Comparison of ENCODE assay signal across 9 cellular contexts in genomic region chr9:127972316-127972871, GRCh38. TPM values are rescaled to one million over a fixed set of nuclear protein-coding genes. Genes with fewer than 3 reads are reported as not detected.
DNase-seq lines count a peak whose midpoint lies in the region; ATAC-seq and TF ChIP-seq lines count a peak whose summit lies in the region.
"Had no signal": no experiment of that assay in that cellular context is flagged by ENCODE, and none has a peak within 500 bp of the region (broad histone marks: within the 10 kb centered on the region; RNA-seq: fewer than 3 reads in every experiment).

No MANE protein-coding gene starts in this region.

- peak; percentile 5; the same call in 1 of the 3 replicates for ATAC-seq in SK-N-SH treated with all-trans-retinoic acid at 6 μM for 48 hours
- no peak for ATAC-seq in HG03159 (IDR thresholded peaks at IDR 0.05; ENCODE audit: unreplicated experiment)
- ATAC-seq: left lung had no signal

- no peak overlapping the region for H3K4ac ChIP-seq in neuronal stem cell (ENCODE audit: low read length)

- peaks cover 61% of the 10 kb centered on the region for H3K79me2 ChIP-seq in fibroblast of lung (ENCODE audit: control insufficient read depth, insufficient read depth, low read length)

- H3K9ac ChIP-seq in fibroblast of lung (ENCODE audit: insufficient read depth, low read length) (no peak overlapping the region), neuronal stem cell (ENCODE audit: low read depth, low read length, poor library complexity) (peak overlapping the region; percentile 78)

- no peaks in the 10 kb centered on the region for H3K9me3 ChIP-seq in fibroblast of lung (ENCODE audit: control insufficient read depth, insufficient read depth, low read depth, low read length)
- no peaks in the 10 kb centered on the region for H3K9me3 ChIP-seq in neuronal stem cell (replicated peaks in 1 of 2; ENCODE audit: control insufficient read depth in 2 of 2, insufficient read depth in 1 of 2, low read depth in 1 of 2, low read length in 2 of 2)
- H3K9me3 ChIP-seq: left lung had no signal

- H3K27me3 ChIP-seq in fibroblast of lung (ENCODE audit: control insufficient read depth, insufficient read depth, low read length), result no peaks in the 10 kb centered on the region
- H3K27me3 ChIP-seq in neuronal stem cell (ENCODE audit: control insufficient read depth in 3 of 3, insufficient read depth in 3 of 3, low read depth in 1 of 3, low read length in 3 of 3), result no peaks in the 10 kb centered on the region
- H3K27me3 ChIP-seq: left lung had no signal

- no peak overlapping the region for H2BK15ac ChIP-seq in neuronal stem cell (ENCODE audit: low read length)

- H2BK120ac ChIP-seq in neuronal stem cell (ENCODE audit: low read depth, low read length), result no peak overlapping the region

- H2AK5ac ChIP-seq in neuronal stem cell (ENCODE audit: low read depth, low read length), result peak overlapping the region; percentile 63

- peak in 8 of 14 donors; percentile 31 to 78 (median 71) for DNase-seq in C1 segment of cervical spinal cord (lab: John Stamatoyannopoulos, UW)
- DNase-seq in fibroblast of lung (ENCODE audit: low read depth in 2 of 2), result no peak
- DNase-seq in neuronal stem cell (ENCODE audit: low spot score), result no peak
- no peak for DNase-seq in NCI-H1436 treated with DMSO at 0.1 percent for 48 hours (lab: John Stamatoyannopoulos, UW)
- DNase-seq in middle frontal gyrus (ENCODE audit: extremely low spot score, low spot score), result no peak
- no peak for DNase-seq in glomerular visceral epithelial cell (ENCODE audit: extremely low spot score)

- no peak overlapping the region for H3K4me3 ChIP-seq in fibroblast of lung (replicated peaks in 1 of 4; ENCODE audit: control extremely low read depth in 1 of 4, insufficient read depth in 1 of 4, low read depth in 3 of 4, low read length in 4 of 4)
- no peak overlapping the region for H3K4me3 ChIP-seq in neuronal stem cell (ENCODE audit: low read length in 2 of 2)
- H3K4me3 ChIP-seq: left lung had no signal

- no peak for TF ChIP-seq CTCF in fibroblast of lung (conservative IDR thresholded peaks at IDR 0.05 in 1 of 2, IDR thresholded peaks at IDR 0.05 in 1 of 2; ENCODE audit: low read depth in 1 of 2, low read length in 2 of 2)

- peaks cover 1% of the 10 kb centered on the region for H3K36me3 ChIP-seq in fibroblast of lung (ENCODE audit: control insufficient read depth, insufficient read depth, low read length)
- H3K36me3 ChIP-seq in neuronal stem cell (replicated peaks in 1 of 2; ENCODE audit: control insufficient read depth in 2 of 2, insufficient read depth in 2 of 2, low read length in 2 of 2), result peaks cover 0 to 7% of the 10 kb centered on the region in 2 donors
- H3K36me3 ChIP-seq: left lung had no signal

- H3K27ac ChIP-seq in fibroblast of lung (ENCODE audit: insufficient read depth, low read length), result no peak overlapping the region
- H3K27ac ChIP-seq in neuronal stem cell (replicated peaks; ENCODE audit: low read length), result no peak overlapping the region

- H3K4me1 ChIP-seq in fibroblast of lung (ENCODE audit: control insufficient read depth, extremely low read depth, insufficient read depth, low read length) (peaks cover 43% of the 10 kb centered on the region), neuronal stem cell (ENCODE audit: control insufficient read depth in 2 of 2, insufficient read depth in 1 of 2, low read depth in 1 of 2, low read length in 2 of 2) (peaks cover 35 to 43% of the 10 kb centered on the region in 2 donors)

- H3K4me2 ChIP-seq in fibroblast of lung (ENCODE audit: extremely low read depth, insufficient read depth, low read length) (peak overlapping the region; percentile 20), neuronal stem cell (ENCODE audit: insufficient read depth, low read length, poor library complexity, severe bottlenecking) (no peak overlapping the region)

- no peak overlapping the region for H2BK5ac ChIP-seq in neuronal stem cell (ENCODE audit: low read length)

- no peak overlapping the region for H4K91ac ChIP-seq in neuronal stem cell (ENCODE audit: low read depth, low read length, poor library complexity)

- no peak overlapping the region for H4K8ac ChIP-seq in neuronal stem cell (ENCODE audit: low read depth, low read length)

- no peaks in the 10 kb centered on the region for H4K20me1 ChIP-seq in fibroblast of lung (ENCODE audit: control insufficient read depth, extremely low read depth, insufficient read depth, low read length)

- WGBS in neuronal stem cell (ENCODE audit: extremely low coverage in 2 of 2, insufficient read length in 2 of 2, insufficient replicate concordance in 1 of 2), 2 donors, result no CpG with 5 or more reads among the region's 10 CpGs

- peaks cover 29% of the 10 kb centered on the region for H3K79me1 ChIP-seq in neuronal stem cell (ENCODE audit: low read depth, low read length)

- peak overlapping the region; percentile 54 for H3K18ac ChIP-seq in neuronal stem cell (ENCODE audit: low read length)

- H3K23ac ChIP-seq in neuronal stem cell (ENCODE audit: low read depth, low read length, poor library complexity), result peak overlapping the region; percentile 87

- peak overlapping the region; percentile 94 for H3K14ac ChIP-seq in neuronal stem cell (ENCODE audit: low read length)

- peak overlapping the region; percentile 66 for H2BK12ac ChIP-seq in neuronal stem cell (ENCODE audit: low read length)

- H2AFZ ChIP-seq in fibroblast of lung (ENCODE audit: low read length) (no peak overlapping the region), neuronal stem cell (ENCODE audit: low read length) (no peak overlapping the region)

TF ChIP-seq in SK-N-SH treated with all-trans-retinoic acid at 6 μM for 48 hours, 23 proteins besides CTCF, POLR2A, EP300 and RAD21:
- no peak for TF ChIP-seq GLIS3 (CRISPR knock-in tag; IDR thresholded peaks at IDR 0.05)
- TF ChIP-seq ZNF70 (CRISPR knock-in tag; IDR thresholded peaks at IDR 0.05), result no peak
- TF ChIP-seq SNAI2 (CRISPR knock-in tag; IDR thresholded peaks at IDR 0.05), result no peak
- TF ChIP-seq PPARA (CRISPR knock-in tag; IDR thresholded peaks at IDR 0.05; ENCODE audit: borderline replicate concordance), result no peak

RNA-seq across cellular contexts. Expression of gene EEIG1, which starts 8.4 kb away (rescaled TPM):
- 7.2 and 13.2 TPM in 2 replicates for total RNA-seq in fibroblast of lung
- polyA plus RNA-seq in fibroblast of lung, result 12.8 and 21.4 TPM in 2 replicates
- 18.2 and 20.9 TPM in 2 replicates for polyA plus RNA-seq in fibroblast of lung (2012)
- 14.9 and 16.2 TPM in 2 replicates for polyA minus RNA-seq in fibroblast of lung (ENCODE audit: low replicate concordance)
- polyA plus RNA-seq in neuronal stem cell (2013, experiment 1 of 2), result 22.0 TPM
- 22.8 TPM for polyA plus RNA-seq in neuronal stem cell (2013, experiment 2 of 2)

RNA-seq across cellular contexts. Expression of gene DPM2, which starts 34.7 kb away (rescaled TPM):
- total RNA-seq in fibroblast of lung, result 8.5 and 11.7 TPM in 2 replicates
- polyA plus RNA-seq in fibroblast of lung, result 24.1 and 36.2 TPM in 2 replicates
- 33.2 and 44.8 TPM in 2 replicates for polyA plus RNA-seq in fibroblast of lung (2012)
- 67.0 and 102 TPM in 2 replicates for polyA minus RNA-seq in fibroblast of lung (ENCODE audit: low replicate concordance)
- polyA plus RNA-seq in neuronal stem cell (2013, experiment 1 of 2), result 27.5 TPM
- 25.3 TPM for polyA plus RNA-seq in neuronal stem cell (2013, experiment 2 of 2)

RNA-seq across cellular contexts. Expression of gene PIP5KL1, which starts 41.8 kb away (rescaled TPM):
- 0.77 and 2.5 TPM in 2 replicates for total RNA-seq in fibroblast of lung
- polyA plus RNA-seq in fibroblast of lung, result 0.84 and 1.9 TPM in 2 replicates
- polyA plus RNA-seq in fibroblast of lung (2012), result 2.0 and 3.6 TPM in 2 replicates
- polyA minus RNA-seq in fibroblast of lung (ENCODE audit: low replicate concordance), result 2.9 TPM in 1 of 2 replicates, not detected in the other
- 2.4 TPM for polyA plus RNA-seq in neuronal stem cell (2013, experiment 1 of 2)
- 2.5 TPM for polyA plus RNA-seq in neuronal stem cell (2013, experiment 2 of 2)

RNA-seq across cellular contexts. Expression of gene ST6GALNAC4, which starts 55.6 kb away (rescaled TPM):
- 28.1 and 32.6 TPM in 2 replicates for total RNA-seq in fibroblast of lung
- 16.4 and 18.4 TPM in 2 replicates for polyA plus RNA-seq in fibroblast of lung
- polyA plus RNA-seq in fibroblast of lung (2012), result 24.3 and 33.4 TPM in 2 replicates
- 33.5 and 37.8 TPM in 2 replicates for polyA minus RNA-seq in fibroblast of lung (ENCODE audit: low replicate concordance)
- polyA plus RNA-seq in neuronal stem cell (2013, experiment 1 of 2), result 11.3 TPM
- polyA plus RNA-seq in neuronal stem cell (2013, experiment 2 of 2), result 12.7 TPM

Comparison
In these comparisons a context has a peak if more than half of its experiments do, and no peak if none do; other contexts are left out.
1. DNase-seq: peak in C1 segment of cervical spinal cord (8 of 14); none in fibroblast of lung (0 of 2), neuronal stem cell (single experiment), NCI-H1436 treated with DMSO at 0.1 percent for 48 hours (single experiment), middle frontal gyrus (single experiment) and glomerular visceral epithelial cell (single experiment).